In genomic region chr2:235494716-235495372, GRCh38 we compare ENCODE assay signal across 1 cellular context.
A peak's percentile ranks its signal among the peaks of the same experiment; 100 is the strongest.
TF ChIP-seq lines count a peak whose summit lies in the region.

No MANE protein-coding gene starts in this region.

TF ChIP-seq in A549, 52 proteins besides CTCF, POLR2A, EP300 and RAD21 (continued from another document):
- TF ChIP-seq TP53 (CRISPR knock-in tag; IDR thresholded peaks at IDR 0.05) (no peak), RNF2 (IDR thresholded peaks at IDR 0.05; ENCODE audit: borderline replicate concordance, low read depth) (no peak), POLR2AphosphoS2 (conservative IDR thresholded peaks at IDR 0.05; ENCODE audit: low read length) (no peak), SMC3 (IDR thresholded peaks at IDR 0.05) (peak; percentile 19; the same call in 1 of the 3 replicates), CHD4 (IDR thresholded peaks at IDR 0.05; ENCODE audit: borderline replicate concordance) (no peak), MAZ (IDR thresholded peaks at IDR 0.05; ENCODE audit: borderline replicate concordance, low read depth, low read length) (no peak), ESRRA (IDR thresholded peaks at IDR 0.05; ENCODE audit: borderline replicate concordance, low read length) (no peak), CBX2 (IDR thresholded peaks at IDR 0.05; ENCODE audit: borderline replicate concordance, low read depth) (no peak), MAX (IDR thresholded peaks at IDR 0.05) (peak; percentile 66)
TF ChIP-seq in A549: peak in this region for 4.
